Comparison of ENCODE assay signal across 12 cellular contexts in the genomic region with DNA sequence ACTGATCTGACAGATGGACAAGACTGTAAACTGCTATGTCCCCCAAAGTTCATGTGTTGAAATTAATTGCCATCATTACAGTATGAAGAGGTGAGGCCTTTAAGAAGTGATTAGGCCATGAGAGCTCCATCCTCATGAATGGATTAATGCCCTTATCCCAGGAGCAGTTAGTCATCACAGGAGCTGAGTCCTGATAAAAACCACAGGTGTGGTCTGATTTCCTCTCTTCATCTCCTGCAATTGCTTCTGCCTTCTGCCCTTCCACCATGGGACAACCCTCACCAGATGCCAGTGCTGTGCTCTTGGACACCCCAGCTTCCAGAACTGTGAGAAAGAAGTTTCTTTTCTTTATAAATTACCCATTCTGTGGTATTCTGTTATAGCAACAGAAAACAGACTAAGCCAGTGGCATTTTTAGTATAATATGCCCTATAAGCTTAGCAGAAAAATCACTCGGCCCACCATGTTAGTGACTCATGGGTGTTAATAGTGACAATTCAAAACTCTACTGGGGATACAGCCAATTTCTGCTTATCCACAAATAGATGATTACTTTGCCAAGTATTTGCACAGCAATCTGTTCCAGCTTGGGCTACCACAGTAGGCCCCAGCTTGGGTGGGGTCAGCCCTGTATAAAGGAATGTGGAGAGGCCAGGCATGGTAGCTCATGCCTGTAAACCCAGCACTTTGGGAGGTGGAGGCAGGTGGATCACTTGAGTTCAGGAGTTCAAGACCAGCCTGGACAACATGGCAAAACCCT.
DNase-seq lines count a peak whose midpoint lies in the region; ATAC-seq and TF ChIP-seq lines count a peak whose summit lies in the region.
"Had no signal": no experiment of that assay in that cellular context is flagged by ENCODE, and none has a peak within 500 bp of the region (broad histone marks: within the 10 kb centered on the region; RNA-seq: fewer than 3 reads in every experiment).

No MANE protein-coding gene starts in this region.

- H3K9me3 ChIP-seq in breast epithelium, result no peaks in the 10 kb centered on the region

- H3K4me1 ChIP-seq in breast epithelium, result no peaks in the 10 kb centered on the region

- intact Hi-C loops in MCF 10A (cut with micrococcal nuclease), result no loop called here
- intact Hi-C loops in breast epithelium (cut with DNase I; ENCODE audit: low total_unique reads), result no loop called here

- H3K9me3 Mint-ChIP-seq in MCF 10A (ENCODE audit: unreplicated experiment), result no peaks in the 10 kb centered on the region
- H3K9me3 Mint-ChIP-seq in activated naive CD4-positive, alpha-beta T cell treated with anti-CD3 and anti-CD28 coated beads, Interleukin-2, amount 10 ng/mL, durations not matched to agents 7 days and 5 days, result peaks cover 2% of the 10 kb centered on the region

- ATAC-seq in GM21529 (IDR thresholded peaks at IDR 0.05; ENCODE audit: unreplicated experiment), result no peak
- ATAC-seq: K562 had no signal

- POLR2A ChIA-PET in MCF 10A (lab: Yijun Ruan, JAX), result interaction anchor here (0.9 kb wide), 1 partner anchor 292 kb away, joined by 3 read pairs; no protein-coding TSS in a partner anchor

- H3K27ac ChIP-seq in breast epithelium, result no peak overlapping the region

- no TSS peak for BruUV-seq in MCF 10A (replicated peaks; lab: Mats Ljungman, UMichigan)

- DNase-seq in MCF 10A (ENCODE audit: unreplicated experiment) (peak; percentile 40), breast epithelium (ENCODE audit: low spot score in 2 of 2) (no peak), SW480 (ENCODE audit: low spot score) (peak; percentile 84), fibroblast of pulmonary artery (ENCODE audit: low read depth) (peak; percentile 83), stromal cell of bone marrow (ENCODE audit: low read depth) (peak; percentile 71), NCI-H2171 treated with DMSO at 0.1 percent for 48 hours (lab: John Stamatoyannopoulos, UW) (no peak)
- DNase-seq in activated naive CD4-positive, alpha-beta T cell treated with anti-CD3 and anti-CD28 coated beads, Interleukin-2, amount 10 ng/mL, durations not matched to agents 7 days and 5 days, result no peak
- DNase-seq: GF-D8, GOT3, NCI-H2171 had no signal

- H3K36me3 ChIP-seq in breast epithelium, result no peaks in the 10 kb centered on the region

- no peaks in the 10 kb centered on the region for H3K27me3 Mint-ChIP-seq in MCF 10A (ENCODE audit: insufficient read depth, unreplicated experiment)
- peaks cover 23% of the 10 kb centered on the region for H3K27me3 Mint-ChIP-seq in activated naive CD4-positive, alpha-beta T cell treated with anti-CD3 and anti-CD28 coated beads, Interleukin-2, amount 10 ng/mL, durations not matched to agents 7 days and 5 days

- H3K27me3 ChIP-seq in breast epithelium, result no peaks in the 10 kb centered on the region

- no peak overlapping the region for H3K4me3 ChIP-seq in breast epithelium
- no peak overlapping the region for H3K4me3 ChIP-seq in fibroblast of pulmonary artery (replicated peaks; ENCODE audit: low read depth, low read length)
- H3K4me3 ChIP-seq: K562 had no signal

- no peak overlapping the region for H3K27ac Mint-ChIP-seq in MCF 10A (ENCODE audit: low read depth, unreplicated experiment)
- H3K27ac Mint-ChIP-seq in activated naive CD4-positive, alpha-beta T cell treated with anti-CD3 and anti-CD28 coated beads, Interleukin-2, amount 10 ng/mL, durations not matched to agents 7 days and 5 days, result no peak overlapping the region

- TF ChIP-seq CTCF in MCF 10A (IDR thresholded peaks at IDR 0.05; ENCODE audit: unreplicated experiment), result no peak
- no peak for TF ChIP-seq CTCF in breast epithelium (IDR thresholded peaks at IDR 0.05)
- TF ChIP-seq CTCF in fibroblast of pulmonary artery (IDR thresholded peaks at IDR 0.05; ENCODE audit: low read length, missing control alignments), result no peak

- CTCF ChIA-PET in MCF 10A (lab: Yijun Ruan, JAX), result interaction anchor here (0.8 kb wide), 1 partner anchor 360 kb away, joined by 4 read pairs; no protein-coding TSS in a partner anchor
- CTCF ChIA-PET in activated naive CD4-positive, alpha-beta T cell treated with anti-CD3 and anti-CD28 coated beads, Interleukin-2, amount 10 ng/mL, durations not matched to agents 7 days and 5 days (lab: Charles Lee), result interaction anchor here (0.6 to 0.9 kb wide), 2 partner anchors 9 to 194 kb away, joined by 3 to 4 read pairs; no protein-coding TSS in a partner anchor

- H3K4me3 Mint-ChIP-seq in MCF 10A (ENCODE audit: unreplicated experiment), result no peak overlapping the region
- H3K4me3 Mint-ChIP-seq in activated naive CD4-positive, alpha-beta T cell treated with anti-CD3 and anti-CD28 coated beads, Interleukin-2, amount 10 ng/mL, durations not matched to agents 7 days and 5 days, result no peak overlapping the region

- H3K36me3 Mint-ChIP-seq in MCF 10A (ENCODE audit: insufficient read depth, unreplicated experiment), result no peaks in the 10 kb centered on the region
- H3K36me3 Mint-ChIP-seq in activated naive CD4-positive, alpha-beta T cell treated with anti-CD3 and anti-CD28 coated beads, Interleukin-2, amount 10 ng/mL, durations not matched to agents 7 days and 5 days, result peaks cover 2% of the 10 kb centered on the region

- TF ChIP-seq POLR2A in breast epithelium (IDR thresholded peaks at IDR 0.05), result no peak

- peaks cover 6% of the 10 kb centered on the region for H3K4me1 Mint-ChIP-seq in MCF 10A (ENCODE audit: insufficient read depth, unreplicated experiment)
- peaks cover 3% of the 10 kb centered on the region for H3K4me1 Mint-ChIP-seq in activated naive CD4-positive, alpha-beta T cell treated with anti-CD3 and anti-CD28 coated beads, Interleukin-2, amount 10 ng/mL, durations not matched to agents 7 days and 5 days

Comparison
In these comparisons a context has a peak if more than half of its experiments do, and no peak if none do; other contexts are left out.
1. DNase-seq: peak in MCF 10A (single experiment), SW480 (single experiment), fibroblast of pulmonary artery (single experiment) and stromal cell of bone marrow (single experiment); none in breast epithelium (0 of 2), NCI-H2171 treated with DMSO at 0.1 percent for 48 hours (single experiment) and activated naive CD4-positive, alpha-beta T cell treated with anti-CD3 and anti-CD28 coated beads, Interleukin-2, amount 10 ng/mL, durations not matched to agents 7 days and 5 days (single experiment).